In the genomic region with DNA sequence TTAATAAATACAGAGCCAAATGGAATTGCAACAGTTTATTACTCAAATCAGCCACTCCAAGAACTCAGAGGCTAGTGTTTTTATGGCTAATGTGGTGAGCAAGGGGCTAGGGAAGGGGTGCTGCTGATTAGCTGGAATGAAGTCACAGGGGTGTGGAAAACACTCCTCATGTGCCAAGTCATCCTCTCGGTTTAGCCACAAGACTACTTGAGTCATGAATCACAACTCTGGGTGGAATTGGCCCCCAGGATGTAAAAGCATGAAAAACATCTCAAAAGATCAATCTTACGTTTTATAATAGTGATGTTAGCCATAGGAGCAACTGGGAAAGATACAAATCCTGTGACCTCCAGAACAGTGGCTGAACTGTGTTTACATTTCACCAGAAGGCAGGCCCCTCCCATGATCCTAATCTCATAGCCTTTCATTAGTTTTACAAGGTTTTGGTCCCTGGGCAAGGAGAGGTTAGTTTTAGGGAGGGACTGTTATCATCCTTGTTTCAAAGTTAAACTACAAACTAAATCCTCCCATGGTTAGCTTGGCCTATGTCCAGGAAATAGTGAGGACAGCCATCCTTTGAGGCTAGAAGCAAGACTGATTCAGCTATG, we compare ENCODE assay signal across 14 cellular contexts.
DNase-seq lines count a peak whose midpoint lies in the region; FAIRE-seq and TF ChIP-seq lines count a peak whose summit lies in the region.
"Had no signal": no experiment of that assay in that cellular context is flagged by ENCODE, and none has a peak within 500 bp of the region (broad histone marks: within the 10 kb centered on the region; RNA-seq: fewer than 3 reads in every experiment).

No MANE protein-coding gene starts in this region.

- H3K9me3 ChIP-seq in astrocyte (ENCODE audit: insufficient read depth, low read depth, low read length) (no peaks in the 10 kb centered on the region), esophagus muscularis mucosa (no peaks in the 10 kb centered on the region)
- H3K9me3 ChIP-seq: pancreas, thyroid gland had no signal

- no peaks in the 10 kb centered on the region for H3K27me3 Mint-ChIP-seq in astrocyte (ENCODE audit: low read depth, unreplicated experiment)

- no peaks in the 10 kb centered on the region for H4K20me1 ChIP-seq in astrocyte (ENCODE audit: insufficient read depth, low read length)

- H3K36me3 ChIP-seq in ACC112 (ENCODE audit: insufficient read depth, low read length) (no peaks in the 10 kb centered on the region), astrocyte (ENCODE audit: insufficient read depth, low read length) (no peaks in the 10 kb centered on the region), kidney epithelial cell (ENCODE audit: control insufficient read depth, insufficient read depth, low read length) (no peaks in the 10 kb centered on the region), esophagus muscularis mucosa (no peaks in the 10 kb centered on the region)
- H3K36me3 ChIP-seq: pancreas, thyroid gland had no signal

- DNase-seq in HT1080 (ENCODE audit: low read depth) (peak; percentile 97), astrocyte (ENCODE audit: low read depth) (peak; percentile 100), kidney epithelial cell (ENCODE audit: low read depth) (peak; percentile 92), CD1c-positive myeloid dendritic cell (ENCODE audit: extremely low spot score) (no peak), G401 (ENCODE audit: low spot score) (no peak), esophagus muscularis mucosa (ENCODE audit: extremely low spot score) (no peak)
- no peak for DNase-seq in activated CD4-positive, alpha-beta T cell treated with anti-CD3 and anti-CD28 coated beads for 48 hours
- DNase-seq: activated CD4-positive, CD25-positive, alpha-beta regulatory T cell; AML-193; immature natural killer cell; NCI-H1048; pancreas; thyroid gland had no signal

- H3K4me1 Mint-ChIP-seq in astrocyte (ENCODE audit: low read depth, unreplicated experiment), result peaks cover 20% of the 10 kb centered on the region
- H3K4me1 Mint-ChIP-seq: immature natural killer cell had no signal

- H3K9ac ChIP-seq in astrocyte (ENCODE audit: low read length), result peak overlapping the region; percentile 70

- no peaks in the 10 kb centered on the region for H3K79me2 ChIP-seq in ACC112 (ENCODE audit: control insufficient read depth, insufficient read depth, low read length, unreplicated experiment)
- no peaks in the 10 kb centered on the region for H3K79me2 ChIP-seq in astrocyte (ENCODE audit: insufficient read depth, low read length)

- peak; percentile 98 for FAIRE-seq in astrocyte (lab: Jason Lieb, UNC)
- FAIRE-seq: pancreas had no signal

- TF ChIP-seq EP300 in esophagus muscularis mucosa (IDR thresholded peaks at IDR 0.05), result no peak

- TF ChIP-seq CTCF in astrocyte (IDR thresholded peaks at IDR 0.05; ENCODE audit: insufficient read depth, low read depth, low read length) (no peak), kidney epithelial cell (IDR thresholded peaks at IDR 0.05; ENCODE audit: insufficient read depth, low read length, poor library complexity, severe bottlenecking) (no peak), esophagus muscularis mucosa (IDR thresholded peaks at IDR 0.05) (no peak)

- H3K27me3 ChIP-seq in ACC112 (ENCODE audit: insufficient read depth, low read length), result no peaks in the 10 kb centered on the region
- H3K27me3 ChIP-seq in astrocyte (ENCODE audit: insufficient read depth, low read length), result no peaks in the 10 kb centered on the region
- H3K27me3 ChIP-seq in kidney epithelial cell (ENCODE audit: control insufficient read depth, insufficient read depth, low read length), result no peaks in the 10 kb centered on the region
- H3K27me3 ChIP-seq in esophagus muscularis mucosa, result no peaks in the 10 kb centered on the region
- H3K27me3 ChIP-seq: pancreas, thyroid gland had no signal

- in situ Hi-C loops in G401 (cut with HindIII; ENCODE audit: low sequenced_read_pairs), result no loop called here

- H3K27ac ChIP-seq in ACC112 (ENCODE audit: low read depth, low read length), result peak overlapping the region; percentile 97
- H3K27ac ChIP-seq in astrocyte (ENCODE audit: low read depth, low read length), result peak overlapping the region; percentile 92
- no peak overlapping the region for H3K27ac ChIP-seq in esophagus muscularis mucosa (replicated peaks in 1 of 4)
- H3K27ac ChIP-seq: pancreas, thyroid gland had no signal

- no peaks in the 10 kb centered on the region for H3K9me3 Mint-ChIP-seq in astrocyte (ENCODE audit: unreplicated experiment)

- peak overlapping the region; percentile 65 for H2AFZ ChIP-seq in ACC112 (ENCODE audit: low read length, unreplicated experiment)
- peak overlapping the region; percentile 65 for H2AFZ ChIP-seq in astrocyte (ENCODE audit: low read depth, low read length)

- H3K4me2 ChIP-seq in astrocyte (ENCODE audit: low read length), result peak overlapping the region; percentile 78

- no peak overlapping the region for H3K4me3 ChIP-seq in ACC112 (ENCODE audit: low read depth, low read length)
- peak overlapping the region; percentile 21 for H3K4me3 ChIP-seq in astrocyte (ENCODE audit: insufficient read depth, low read depth, low read length)
- no peak overlapping the region for H3K4me3 ChIP-seq in kidney epithelial cell (ENCODE audit: low read depth, low read length)
- no peak overlapping the region for H3K4me3 ChIP-seq in esophagus muscularis mucosa
- H3K4me3 ChIP-seq: pancreas, thyroid gland had no signal

- no peak for TF ChIP-seq POLR2A in esophagus muscularis mucosa (IDR thresholded peaks at IDR 0.05; ENCODE audit: low read depth)

- no peak overlapping the region for H3K4me3 Mint-ChIP-seq in astrocyte (ENCODE audit: unreplicated experiment)
- H3K4me3 Mint-ChIP-seq: immature natural killer cell had no signal

- no peaks in the 10 kb centered on the region for H3K36me3 Mint-ChIP-seq in astrocyte (ENCODE audit: low read depth, unreplicated experiment)
- H3K36me3 Mint-ChIP-seq: immature natural killer cell had no signal

- WGBS in esophagus muscularis mucosa, result 45% methylated on average over 2 of the region's 2 CpGs

- H3K4me1 ChIP-seq in ACC112 (ENCODE audit: control insufficient read depth, insufficient read depth, low read length, unreplicated experiment) (peaks cover 31% of the 10 kb centered on the region), astrocyte (ENCODE audit: insufficient read depth, low read length) (peaks cover 13% of the 10 kb centered on the region), esophagus muscularis mucosa (no peaks in the 10 kb centered on the region)
- H3K4me1 ChIP-seq: pancreas, thyroid gland had no signal

- intact Hi-C loops in esophagus muscularis mucosa (cut with DNase I), result no loop called here

- H3K27ac Mint-ChIP-seq in astrocyte (ENCODE audit: unreplicated experiment), result peak overlapping the region; percentile 95
- H3K27ac Mint-ChIP-seq: immature natural killer cell had no signal

Comparison
In these comparisons a context has a peak if more than half of its experiments do, and no peak if none do; other contexts are left out.
1. H3K27ac ChIP-seq: peak in ACC112 (single experiment) and astrocyte (single experiment); none in esophagus muscularis mucosa (0 of 4).
2. DNase-seq: peak in HT1080 (single experiment), astrocyte (single experiment) and kidney epithelial cell (single experiment); none in CD1c-positive myeloid dendritic cell (single experiment), G401 (single experiment), esophagus muscularis mucosa (single experiment) and activated CD4-positive, alpha-beta T cell treated with anti-CD3 and anti-CD28 coated beads for 48 hours (single experiment).